ENCODE assay signal across 1 cellular context in genomic region chr2:39513641-39514094, GRCh38.
TF ChIP-seq lines count a peak whose summit lies in the region.

No MANE protein-coding gene starts in this region.

TF ChIP-seq in HepG2, 621 proteins besides CTCF, POLR2A, EP300 and RAD21 (continued from another document and continues in another):
- TF ChIP-seq ZBTB25 (CRISPR knock-in tag; IDR thresholded peaks at IDR 0.05) (no peak), ZNF441 (CRISPR knock-in tag; IDR thresholded peaks at IDR 0.05; ENCODE audit: borderline replicate concordance) (no peak), AHR (CRISPR knock-in tag; IDR thresholded peaks at IDR 0.05) (no peak), MYPOP (CRISPR knock-in tag; IDR thresholded peaks at IDR 0.05) (no peak), GTF3A (CRISPR knock-in tag; conservative IDR thresholded peaks at IDR 0.05) (no peak), NFKB2 (CRISPR knock-in tag; IDR thresholded peaks at IDR 0.05; ENCODE audit: borderline replicate concordance) (no peak), MEF2D (CRISPR knock-in tag; IDR thresholded peaks at IDR 0.05) (no peak), ZNF318 (CRISPR knock-in tag; IDR thresholded peaks at IDR 0.05) (no peak), FOXO4 (CRISPR knock-in tag; conservative IDR thresholded peaks at IDR 0.05) (no peak), ZFP62 (CRISPR knock-in tag; IDR thresholded peaks at IDR 0.05) (no peak), MXD1 (CRISPR knock-in tag; IDR thresholded peaks at IDR 0.05) (no peak), ZNF263 (CRISPR knock-in tag; IDR thresholded peaks at IDR 0.05) (no peak), ZNF75D (CRISPR knock-in tag; IDR thresholded peaks at IDR 0.05; ENCODE audit: borderline replicate concordance) (no peak), ZNF850 (CRISPR knock-in tag; conservative IDR thresholded peaks at IDR 0.05) (no peak), POGZ (CRISPR knock-in tag; IDR thresholded peaks at IDR 0.05) (peak; percentile 48), NCOA2 (CRISPR knock-in tag; IDR thresholded peaks at IDR 0.05) (no peak), ZBTB7B (CRISPR knock-in tag; IDR thresholded peaks at IDR 0.05) (no peak), ZNF780A (CRISPR knock-in tag; IDR thresholded peaks at IDR 0.05) (0 out of 2 replicates have a peak, but pooled peaks have one; percentile 56), TOPORS (CRISPR knock-in tag; IDR thresholded peaks at IDR 0.05) (no peak), MTA3 (CRISPR knock-in tag; IDR thresholded peaks at IDR 0.05) (no peak), CEBPZ (IDR thresholded peaks at IDR 0.05; ENCODE audit: low read length) (no peak), ZBTB33 (CRISPR knock-in tag; IDR thresholded peaks at IDR 0.05) (no peak), ZKSCAN8 (CRISPR knock-in tag; IDR thresholded peaks at IDR 0.05; ENCODE audit: borderline replicate concordance) (peak; percentile 59; the same call in 1 of the 2 replicates), TBL1XR1 (IDR thresholded peaks at IDR 0.05; ENCODE audit: borderline replicate concordance, low read length, partially characterized antibody) (no peak), BCL3 (CRISPR knock-in tag; IDR thresholded peaks at IDR 0.05) (no peak), NFYC (CRISPR knock-in tag; IDR thresholded peaks at IDR 0.05) (no peak), PRPF4 (IDR thresholded peaks at IDR 0.05; ENCODE audit: low read depth, low read length, poor library complexity, severe bottlenecking) (no peak), KLF12 (CRISPR knock-in tag; IDR thresholded peaks at IDR 0.05; ENCODE audit: borderline replicate concordance) (no peak), PHB2 (IDR thresholded peaks at IDR 0.05; ENCODE audit: partially characterized antibody) (no peak), GRHL1 (CRISPR knock-in tag; conservative IDR thresholded peaks at IDR 0.05) (no peak), MAFG (CRISPR knock-in tag; IDR thresholded peaks at IDR 0.05) (no peak), NPAS2 (CRISPR knock-in tag; IDR thresholded peaks at IDR 0.05; ENCODE audit: borderline replicate concordance) (no peak), ZNF737 (CRISPR knock-in tag; IDR thresholded peaks at IDR 0.05; ENCODE audit: borderline replicate concordance) (no peak), TAF1 (CRISPR knock-in tag; IDR thresholded peaks at IDR 0.05) (no peak), RXRA (CRISPR knock-in tag; IDR thresholded peaks at IDR 0.05) (no peak), FOXM1 (CRISPR knock-in tag; IDR thresholded peaks at IDR 0.05) (no peak), ZNF230 (CRISPR knock-in tag; IDR thresholded peaks at IDR 0.05) (no peak), ZNF775 (CRISPR knock-in tag; IDR thresholded peaks at IDR 0.05; ENCODE audit: borderline replicate concordance) (no peak), PHF5A (CRISPR knock-in tag; IDR thresholded peaks at IDR 0.05; ENCODE audit: low read depth, unreplicated experiment) (no peak), CERS6 (CRISPR knock-in tag; IDR thresholded peaks at IDR 0.05) (no peak), ZNF496 (CRISPR knock-in tag; IDR thresholded peaks at IDR 0.05; ENCODE audit: insufficient replicate concordance) (no peak), KLF16 (CRISPR knock-in tag; IDR thresholded peaks at IDR 0.05) (no peak)
